In genomic region chr3:33931512-33931911, GRCh38 we compare ENCODE assay signal across 1 cellular context.
TF ChIP-seq lines count a peak whose summit lies in the region.

No MANE protein-coding gene starts in this region.

TF ChIP-seq in K562, 482 proteins besides CTCF, POLR2A, EP300 and RAD21 (continued from another document):
- no peak for TF ChIP-seq HMGXB4 (CRISPR knock-in tag; IDR thresholded peaks at IDR 0.05)
